ENCODE assay signal across 20 cellular contexts in the genomic region with DNA sequence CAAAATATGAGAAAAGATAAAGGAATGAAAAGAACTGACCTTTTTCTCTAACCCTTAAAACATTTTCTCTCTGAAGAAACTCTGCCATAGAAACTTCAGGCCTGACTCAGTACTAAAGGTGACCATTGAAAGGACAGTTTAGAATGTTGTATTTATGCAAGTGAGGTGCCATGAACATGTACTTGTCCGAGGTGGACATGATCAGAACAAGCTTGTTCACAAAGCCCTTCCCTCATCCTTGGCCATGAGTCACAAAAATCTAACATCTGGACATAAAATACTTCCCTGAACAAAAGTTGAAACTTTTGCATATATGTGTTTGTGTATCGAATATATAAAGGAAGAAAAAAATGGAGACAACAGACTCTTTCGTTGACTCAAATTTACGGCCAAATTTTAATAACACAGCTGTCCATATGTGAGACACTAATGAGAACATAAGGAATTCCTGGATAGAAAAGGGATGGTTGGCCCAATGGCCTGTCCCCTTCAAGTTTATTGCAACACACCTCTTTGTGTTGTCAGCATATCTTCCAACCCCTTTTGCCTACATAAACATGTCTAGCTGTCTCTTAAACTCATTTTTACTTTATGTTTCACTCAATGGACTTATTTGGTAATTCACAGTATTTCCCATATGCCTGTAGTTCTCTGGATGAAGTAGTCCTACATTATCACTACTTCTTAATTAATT. TPM values are rescaled to one million over a fixed set of nuclear protein-coding genes. Genes with fewer than 3 reads are reported as not detected.
"Had no signal": no experiment of that assay in that cellular context is flagged by ENCODE, and none has a peak within 500 bp of the region (broad histone marks: within the 10 kb centered on the region; RNA-seq: fewer than 3 reads in every experiment).

No MANE protein-coding gene starts in this region.

- DNase-seq: KBM-7, MV-4-11, NCI-H1048, NCI-H1105, NCI-H1417, NCI-H1436 treated with DMSO at 0.1 percent for 48 hours, NCI-H1694, NCI-H187 treated with DMSO at 0.1 percent for 48 hours, NCI-H2081, NCI-H2107, NCI-H2227 treated with DMSO at 0.1 percent for 48 hours, NCI-H524, NCI-H69, NCI-H774, PC-3, SHP77 had no signal

- ATAC-seq: Panc1, PC-3, SK-N-SH treated with all-trans-retinoic acid at 6 μM for 48 hours had no signal

- H3K27ac ChIP-seq: RWPE1 had no signal

RNA-seq across cellular contexts. Expression of a gene that starts 19.4 kb away (rescaled TPM):
- total RNA-seq: HT-29 had no signal
